In the genomic region with DNA sequence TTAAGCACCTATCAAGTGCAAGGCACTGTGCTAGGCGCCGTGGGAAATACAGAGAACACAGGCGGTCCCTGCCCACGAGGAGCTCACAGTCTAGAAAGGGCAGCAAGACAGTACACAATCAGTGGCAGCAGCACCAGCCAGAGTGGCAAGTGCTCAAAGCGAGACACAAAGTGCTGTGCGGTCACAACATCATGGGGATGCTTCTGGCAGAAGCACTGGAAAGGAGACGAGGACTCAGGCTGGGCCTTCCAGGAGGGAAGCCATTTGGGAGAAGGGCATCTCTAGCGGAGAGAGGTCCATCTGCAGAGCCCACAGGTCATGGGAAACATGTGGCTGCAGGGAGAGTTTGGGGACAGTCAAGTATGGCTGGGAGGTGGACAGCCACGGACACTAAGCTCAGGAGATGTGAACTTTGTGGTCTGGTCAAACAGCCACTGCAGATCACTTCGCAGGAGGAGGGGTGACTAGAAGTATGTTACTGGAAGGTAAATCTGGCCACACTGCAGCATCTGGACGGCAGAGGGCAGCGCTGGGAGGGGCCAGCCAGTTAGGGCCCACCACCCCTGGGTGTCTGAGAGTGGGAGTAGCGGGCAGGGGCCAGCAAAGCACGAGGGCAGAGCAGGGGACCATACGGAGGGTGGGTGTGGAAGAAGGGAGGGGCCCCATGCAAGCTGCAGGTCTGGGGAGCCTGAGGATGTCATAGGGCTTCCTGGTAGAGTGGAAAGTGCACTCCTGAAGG, we compare ENCODE assay signal across 1 cellular context.
TF ChIP-seq lines count a peak whose summit lies in the region.

No MANE protein-coding gene starts in this region.

TF ChIP-seq in liver, 16 proteins besides CTCF, POLR2A, EP300 and RAD21 (continued from another document):
- TF ChIP-seq, protein P1, sequence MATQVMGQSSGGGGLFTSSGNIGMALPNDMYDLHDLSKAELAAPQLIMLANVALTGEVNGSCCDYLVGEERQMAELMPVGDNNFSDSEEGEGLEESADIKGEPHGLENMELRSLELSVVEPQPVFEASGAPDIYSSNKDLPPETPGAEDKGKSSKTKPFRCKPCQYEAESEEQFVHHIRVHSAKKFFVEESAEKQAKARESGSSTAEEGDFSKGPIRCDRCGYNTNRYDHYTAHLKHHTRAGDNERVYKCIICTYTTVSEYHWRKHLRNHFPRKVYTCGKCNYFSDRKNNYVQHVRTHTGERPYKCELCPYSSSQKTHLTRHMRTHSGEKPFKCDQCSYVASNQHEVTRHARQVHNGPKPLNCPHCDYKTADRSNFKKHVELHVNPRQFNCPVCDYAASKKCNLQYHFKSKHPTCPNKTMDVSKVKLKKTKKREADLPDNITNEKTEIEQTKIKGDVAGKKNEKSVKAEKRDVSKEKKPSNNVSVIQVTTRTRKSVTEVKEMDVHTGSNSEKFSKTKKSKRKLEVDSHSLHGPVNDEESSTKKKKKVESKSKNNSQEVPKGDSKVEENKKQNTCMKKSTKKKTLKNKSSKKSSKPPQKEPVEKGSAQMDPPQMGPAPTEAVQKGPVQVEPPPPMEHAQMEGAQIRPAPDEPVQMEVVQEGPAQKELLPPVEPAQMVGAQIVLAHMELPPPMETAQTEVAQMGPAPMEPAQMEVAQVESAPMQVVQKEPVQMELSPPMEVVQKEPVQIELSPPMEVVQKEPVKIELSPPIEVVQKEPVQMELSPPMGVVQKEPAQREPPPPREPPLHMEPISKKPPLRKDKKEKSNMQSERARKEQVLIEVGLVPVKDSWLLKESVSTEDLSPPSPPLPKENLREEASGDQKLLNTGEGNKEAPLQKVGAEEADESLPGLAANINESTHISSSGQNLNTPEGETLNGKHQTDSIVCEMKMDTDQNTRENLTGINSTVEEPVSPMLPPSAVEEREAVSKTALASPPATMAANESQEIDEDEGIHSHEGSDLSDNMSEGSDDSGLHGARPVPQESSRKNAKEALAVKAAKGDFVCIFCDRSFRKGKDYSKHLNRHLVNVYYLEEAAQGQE (IDR thresholded peaks at IDR 0.05) = no peak
- TF ChIP-seq ATF3 (IDR thresholded peaks at IDR 0.05) = no peak
